8 cellular contexts compared by ENCODE assay signal in genomic region chr10:13891542-13892431, GRCh38.
DNase-seq lines count a peak whose midpoint lies in the region; ATAC-seq and TF ChIP-seq lines count a peak whose summit lies in the region.

No MANE protein-coding gene starts in this region.

- no peak overlapping the region for H3K27ac ChIP-seq in Panc1 (ENCODE audit: low read length)
- peak overlapping the region; percentile 35 to 46 for H3K27ac ChIP-seq in mucosa of rectum (ENCODE audit: low read depth in 2 of 2, low read length in 2 of 2)

- H3K36me3 Mint-ChIP-seq in effector memory CD8-positive, alpha-beta T cell (ENCODE audit: insufficient read depth): no peaks in the 10 kb centered on the region

- peaks cover 0 to 1% of the 10 kb centered on the region in 2 donors for H3K9me3 Mint-ChIP-seq in effector memory CD8-positive, alpha-beta T cell

- H3K27ac Mint-ChIP-seq in effector memory CD8-positive, alpha-beta T cell: no peak overlapping the region

- no peaks in the 10 kb centered on the region for H3K36me3 ChIP-seq in Panc1 (ENCODE audit: control insufficient read depth, insufficient read depth, low read length)
- H3K36me3 ChIP-seq in mucosa of rectum (ENCODE audit: control insufficient read depth in 2 of 2, insufficient read depth in 2 of 2, low read length in 2 of 2): no peaks in the 10 kb centered on the region

- BruUV-seq in Panc1 (replicated peaks; lab: Mats Ljungman, UMichigan): no TSS peak

- H3K9me3 ChIP-seq in Panc1 (ENCODE audit: control insufficient read depth, insufficient read depth, low read depth, low read length): no peaks in the 10 kb centered on the region
- H3K9me3 ChIP-seq in mucosa of rectum (ENCODE audit: control insufficient read depth in 2 of 2, low read length in 2 of 2): no peaks in the 10 kb centered on the region

- CTCF ChIA-PET in GM10248 (lab: Yijun Ruan, JAX): no interaction called here
- CTCF ChIA-PET in Panc1 (lab: Charles Lee): no interaction called here

- POLR2A ChIA-PET in GM10248 (lab: Yijun Ruan, JAX): no interaction called here
- POLR2A ChIA-PET in Panc1 (lab: Charles Lee): no interaction called here

- peaks cover 11 to 12% of the 10 kb centered on the region in 2 donors for H3K4me1 Mint-ChIP-seq in effector memory CD8-positive, alpha-beta T cell (ENCODE audit: low read depth in 2 of 2)

- H3K9ac ChIP-seq in mucosa of rectum (ENCODE audit: low read depth in 1 of 2, low read length in 2 of 2): peak overlapping the region in 1 of 2 donors; percentile 50

- H3K4me3 ChIP-seq in Panc1 (ENCODE audit: low read depth in 2 of 2, low read length in 2 of 2): peak overlapping the region; percentile 37 to 49
- peak overlapping the region; percentile 8 to 37 for H3K4me3 ChIP-seq in mucosa of rectum (ENCODE audit: low read length in 2 of 2)

- intact Hi-C loops in Panc1 (cut with micrococcal nuclease; ENCODE audit: unreplicated experiment): no loop called here

- ATAC-seq in Panc1: peak; percentile 59; the same call in 1 of the 2 replicates
- ATAC-seq in effector memory CD8-positive, alpha-beta T cell (replicated peaks): peak; percentile 24
- no peak for ATAC-seq in HG02623 (IDR thresholded peaks at IDR 0.05; ENCODE audit: unreplicated experiment)
- ATAC-seq in HG03378 (IDR thresholded peaks at IDR 0.05; ENCODE audit: unreplicated experiment): no peak

- H3K4me3 Mint-ChIP-seq in effector memory CD8-positive, alpha-beta T cell: peak overlapping the region; percentile 57 to 70

- TF ChIP-seq CTCF in GM10248 (IDR thresholded peaks at IDR 0.05; ENCODE audit: control extremely low read depth, extremely low read depth, low read depth, missing control alignments) (no peak), Panc1 (IDR thresholded peaks at IDR 0.05) (no peak)

- DNase-seq in GM10248 (ENCODE audit: extremely low spot score) (peak; percentile 36), Panc1 (ENCODE audit: low read depth, low spot score) (no peak), GM19240 (ENCODE audit: insufficient read length, low spot score) (no peak), SIG-M5 (lab: John Stamatoyannopoulos, UW) (no peak)
- DNase-seq in effector memory CD8-positive, alpha-beta T cell: no peak

- H3K27me3 Mint-ChIP-seq in effector memory CD8-positive, alpha-beta T cell: peaks cover 64 to 100% of the 10 kb centered on the region in 2 donors

- in situ Hi-C loops in Panc1 (cut with HindIII; ENCODE audit: low pct_unique_long_range_greater_than_20kb, low sequenced_read_pairs): no loop called here

- H3K27me3 ChIP-seq in Panc1 (ENCODE audit: control insufficient read depth, insufficient read depth, low read length) (no peaks in the 10 kb centered on the region), mucosa of rectum (ENCODE audit: control insufficient read depth in 2 of 2, insufficient read depth in 2 of 2, low read length in 2 of 2) (peaks cover 4 to 6% of the 10 kb centered on the region in 2 donors)

- no peaks in the 10 kb centered on the region for H3K4me1 ChIP-seq in Panc1 (ENCODE audit: control insufficient read depth, insufficient read depth, low read length)
- H3K4me1 ChIP-seq in mucosa of rectum (ENCODE audit: control insufficient read depth in 2 of 2, insufficient read depth in 2 of 2, low read length in 2 of 2): no peaks in the 10 kb centered on the region

Comparison
In these comparisons a context has a peak if more than half of its experiments do, and no peak if none do; other contexts are left out.
1. ATAC-seq: peak in Panc1 (single experiment) and effector memory CD8-positive, alpha-beta T cell (single experiment); none in HG02623 (single experiment) and HG03378 (single experiment).